9 cellular contexts compared by ENCODE assay signal in the genomic region with DNA sequence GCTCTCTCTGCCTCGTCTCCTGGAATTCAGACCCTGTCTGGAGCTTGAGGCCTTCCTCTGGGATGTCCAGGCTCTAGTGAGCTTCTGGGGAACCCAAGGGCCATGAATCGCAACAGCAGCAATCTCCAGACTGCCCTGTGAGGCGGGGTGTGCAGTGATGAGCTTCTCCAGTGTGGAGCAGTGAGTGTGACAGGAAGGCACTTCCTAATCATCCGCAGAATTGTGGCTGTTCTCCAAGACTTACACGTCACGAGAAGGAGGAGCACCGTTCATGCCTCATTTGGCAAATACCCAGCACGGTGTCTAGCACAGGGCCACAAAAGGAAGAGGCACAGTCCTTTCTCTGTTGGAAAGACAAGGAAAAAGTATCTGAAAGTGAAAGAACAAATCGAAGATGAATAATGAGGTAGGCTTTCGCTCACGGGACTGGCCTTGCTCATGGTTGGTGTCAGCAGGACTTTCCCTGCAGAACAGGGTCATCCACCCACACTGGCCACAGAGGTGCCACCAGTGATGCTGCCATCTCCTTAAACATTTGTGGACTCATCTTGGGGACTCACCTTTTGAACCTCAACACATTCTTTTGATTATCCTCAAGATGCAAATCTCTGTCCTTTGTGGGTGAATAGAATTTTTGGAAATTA.
DNase-seq lines count a peak whose midpoint lies in the region; ATAC-seq and TF ChIP-seq lines count a peak whose summit lies in the region.
"Had no signal": no experiment of that assay in that cellular context is flagged by ENCODE, and none has a peak within 500 bp of the region (broad histone marks: within the 10 kb centered on the region; RNA-seq: fewer than 3 reads in every experiment).

No MANE protein-coding gene starts in this region.

- no peak for DNase-seq in left ventricle myocardium superior
- DNase-seq in smooth muscle cell (lab: John Stamatoyannopoulos, UW; ENCODE audit: unreplicated experiment), result no peak
- no peak for DNase-seq in KG1 (lab: John Stamatoyannopoulos, UW)
- no peak for DNase-seq in middle frontal gyrus (ENCODE audit: extremely low spot score, low spot score)
- DNase-seq in GM13976 (ENCODE audit: low spot score), result no peak
- no peak for DNase-seq in NCI-H2081 treated with DMSO at 0.1 percent for 48 hours (lab: John Stamatoyannopoulos, UW)
- DNase-seq: SW 1271 had no signal

- H3K27ac ChIP-seq in smooth muscle cell (ENCODE audit: low read depth), result peak overlapping the region; percentile 34

- no peaks in the 10 kb centered on the region for H3K79me2 ChIP-seq in smooth muscle cell (ENCODE audit: low read depth)

- ATAC-seq in GM21825 (IDR thresholded peaks at IDR 0.05; ENCODE audit: unreplicated experiment) (peak; percentile 67), SK-N-SH treated with all-trans-retinoic acid at 6 μM for 48 hours (peak; percentile 85), left ventricle myocardium superior (peak; percentile 79)

- in situ Hi-C loops in GM13976 (cut with MboI; ENCODE audit: low sequenced_read_pairs, unreplicated experiment), result no loop called here

- H3K4me1 ChIP-seq in smooth muscle cell (ENCODE audit: low read depth), result peaks cover 25% of the 10 kb centered on the region

- TF ChIP-seq CTCF in smooth muscle cell (IDR thresholded peaks at IDR 0.05; ENCODE audit: borderline replicate concordance, insufficient read depth, poor library complexity, severe bottlenecking) (no peak), GM13976 (IDR thresholded peaks at IDR 0.05; ENCODE audit: borderline replicate concordance, control extremely low read depth, extremely low read depth, insufficient read depth, missing control alignments) (no peak)

- H3F3A ChIP-seq in smooth muscle cell (ENCODE audit: low read depth), result peaks cover 6% of the 10 kb centered on the region

- H3K4me3 ChIP-seq in smooth muscle cell, result no peak overlapping the region

- intact Hi-C loops in left ventricle myocardium superior (cut with micrococcal nuclease), result loop anchor here (10.0 kb wide), 1 partner anchor 53 kb away; no protein-coding TSS in a partner anchor

- no peak overlapping the region for H3K9ac ChIP-seq in smooth muscle cell (ENCODE audit: low read depth)

- 41% methylated on average over 11 of the region's 11 CpGs for WGBS in smooth muscle cell (ENCODE audit: low lambda C conversion rate)

- H2AFZ ChIP-seq in smooth muscle cell (ENCODE audit: low read depth), result peak overlapping the region; percentile 8

- H3K36me3 ChIP-seq in smooth muscle cell (ENCODE audit: low read depth), result no peaks in the 10 kb centered on the region

- no peaks in the 10 kb centered on the region for H4K20me1 ChIP-seq in smooth muscle cell (ENCODE audit: low read depth)

- no peaks in the 10 kb centered on the region for H3K9me3 ChIP-seq in smooth muscle cell (replicated peaks; ENCODE audit: low read depth)

- peak overlapping the region; percentile 41 for H3K4me2 ChIP-seq in smooth muscle cell

- H3K27me3 ChIP-seq in smooth muscle cell (ENCODE audit: low read depth), result no peaks in the 10 kb centered on the region

TF ChIP-seq in SK-N-SH treated with all-trans-retinoic acid at 6 μM for 48 hours, 23 proteins besides CTCF, POLR2A, EP300 and RAD21:
- no peak for TF ChIP-seq TOX (CRISPR knock-in tag; IDR thresholded peaks at IDR 0.05; ENCODE audit: borderline replicate concordance)
- TF ChIP-seq OSR1 (CRISPR knock-in tag; IDR thresholded peaks at IDR 0.05), result no peak
- TF ChIP-seq, protein P1, sequence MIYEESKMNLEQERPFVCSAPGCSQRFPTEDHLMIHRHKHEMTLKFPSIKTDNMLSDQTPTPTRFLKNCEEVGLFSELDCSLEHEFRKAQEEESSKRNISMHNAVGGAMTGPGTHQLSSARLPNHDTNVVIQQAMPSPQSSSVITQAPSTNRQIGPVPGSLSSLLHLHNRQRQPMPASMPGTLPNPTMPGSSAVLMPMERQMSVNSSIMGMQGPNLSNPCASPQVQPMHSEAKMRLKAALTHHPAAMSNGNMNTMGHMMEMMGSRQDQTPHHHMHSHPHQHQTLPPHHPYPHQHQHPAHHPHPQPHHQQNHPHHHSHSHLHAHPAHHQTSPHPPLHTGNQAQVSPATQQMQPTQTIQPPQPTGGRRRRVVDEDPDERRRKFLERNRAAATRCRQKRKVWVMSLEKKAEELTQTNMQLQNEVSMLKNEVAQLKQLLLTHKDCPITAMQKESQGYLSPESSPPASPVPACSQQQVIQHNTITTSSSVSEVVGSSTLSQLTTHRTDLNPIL (CRISPR knock-in tag; IDR thresholded peaks at IDR 0.05; ENCODE audit: low read depth), result no peak
- no peak for TF ChIP-seq GLIS3 (CRISPR knock-in tag; IDR thresholded peaks at IDR 0.05)
- TF ChIP-seq CSDC2 (CRISPR knock-in tag; IDR thresholded peaks at IDR 0.05), result no peak
